8 cellular contexts compared by ENCODE assay signal in genomic region chr2:55232863-55233657, GRCh38. TPM values are rescaled to one million over a fixed set of nuclear protein-coding genes. Genes with fewer than 3 reads are reported as not detected.
DNase-seq lines count a peak whose midpoint lies in the region; ATAC-seq and TF ChIP-seq lines count a peak whose summit lies in the region.

No MANE protein-coding gene starts in this region.

- H4K20me1 ChIP-seq in fibroblast of lung (ENCODE audit: control insufficient read depth, extremely low read depth, insufficient read depth, low read length), result no peaks in the 10 kb centered on the region
- peaks cover 39% of the 10 kb centered on the region for H4K20me1 ChIP-seq in neural progenitor cell (ENCODE audit: low read depth)

- peak; percentile 36 for ATAC-seq in GM21528 (IDR thresholded peaks at IDR 0.05; ENCODE audit: low FRiP score, unreplicated experiment)

- peaks cover 44% of the 10 kb centered on the region for H3K4me1 ChIP-seq in CD4-positive, alpha-beta memory T cell (ENCODE audit: insufficient read depth, low read length)
- H3K4me1 ChIP-seq in fibroblast of lung (ENCODE audit: control insufficient read depth, extremely low read depth, insufficient read depth, low read length), result peaks cover 5% of the 10 kb centered on the region
- peaks cover 12% of the 10 kb centered on the region for H3K4me1 ChIP-seq in neural progenitor cell
- peaks cover 5% of the 10 kb centered on the region for H3K4me1 ChIP-seq in urinary bladder (ENCODE audit: insufficient read depth)

- no peaks in the 10 kb centered on the region for H3K9me3 ChIP-seq in CD4-positive, alpha-beta memory T cell (ENCODE audit: control insufficient read depth in 1 of 2, low read length in 2 of 2)
- no peaks in the 10 kb centered on the region for H3K9me3 ChIP-seq in MG63
- H3K9me3 ChIP-seq in fibroblast of lung (ENCODE audit: control insufficient read depth, insufficient read depth, low read depth, low read length), result no peaks in the 10 kb centered on the region
- no peaks in the 10 kb centered on the region for H3K9me3 ChIP-seq in neural progenitor cell (ENCODE audit: low read depth)

- H3K9ac ChIP-seq in fibroblast of lung (ENCODE audit: insufficient read depth, low read length) (peak overlapping the region; percentile 93), neural progenitor cell (peak overlapping the region; percentile 92)

- H3F3A ChIP-seq in neural progenitor cell (ENCODE audit: low read depth), result peaks cover 52% of the 10 kb centered on the region

- DNase-seq in CD4-positive, alpha-beta memory T cell, result peak; percentile 60 to 84 (median 64)
- DNase-seq in MG63 (peak; percentile 57), fibroblast of lung (ENCODE audit: low read depth in 2 of 2) (peak; percentile 26 to 33), neural progenitor cell (ENCODE audit: low spot score) (peak; percentile 34), NCI-H187 treated with DMSO at 0.1 percent for 48 hours (lab: John Stamatoyannopoulos, UW) (no peak)
- DNase-seq in activated T-cell treated with anti-CD3 and anti-CD28 coated beads, Interleukin-2, amount 50 U/mL, for 48 hours, result peak; percentile 52 to 58

- H3K4me3 ChIP-seq in CD4-positive, alpha-beta memory T cell (ENCODE audit: low read length in 2 of 2), result peak overlapping the region; percentile 82 to 98
- H3K4me3 ChIP-seq in MG63 (peak overlapping the region; percentile 100), fibroblast of lung (replicated peaks in 1 of 4; ENCODE audit: control extremely low read depth in 1 of 4, insufficient read depth in 1 of 4, low read depth in 3 of 4, low read length in 4 of 4) (peak overlapping the region; percentile 95 to 99 (median 98)), neural progenitor cell (peak overlapping the region; percentile 88), urinary bladder (ENCODE audit: low read depth, low read length) (peak overlapping the region; percentile 96)

- POLR2A ChIA-PET in CD4-positive, alpha-beta memory T cell (lab: Charles Lee; ENCODE audit: partially characterized antibody), result interaction anchor here (0.7 to 1.6 kb wide), 20 partner anchors 10 to 385 kb away, joined by 3 to 60 read pairs (median 6); partner anchors contain the start of genes CCDC88A, CFAP36, MTIF2 and PPP4R3B

- intact Hi-C loops in CD4-positive, alpha-beta memory T cell (cut with micrococcal nuclease), result loop anchor here (1.0 to 10.0 kb wide), 10 partner anchors 10 to 668 kb away; partner anchors contain the start of genes CFAP36, EML6, MTIF2 and PPP4R3B

- H3K36me3 ChIP-seq in CD4-positive, alpha-beta memory T cell (ENCODE audit: insufficient read depth, low read length), result peaks cover 31% of the 10 kb centered on the region
- H3K36me3 ChIP-seq in MG63 (peaks cover 56% of the 10 kb centered on the region), fibroblast of lung (ENCODE audit: control insufficient read depth, insufficient read depth, low read length) (peaks cover 5% of the 10 kb centered on the region), neural progenitor cell (peaks cover 25% of the 10 kb centered on the region), urinary bladder (ENCODE audit: insufficient read depth) (peaks cover 3% of the 10 kb centered on the region)

- H3K9me3 Mint-ChIP-seq in CD4-positive, alpha-beta memory T cell, result no peaks in the 10 kb centered on the region
- no peaks in the 10 kb centered on the region for H3K9me3 Mint-ChIP-seq in neural progenitor cell

- peak overlapping the region; percentile 97 for H3K27ac ChIP-seq in CD4-positive, alpha-beta memory T cell (ENCODE audit: low read depth, low read length)
- H3K27ac ChIP-seq in fibroblast of lung (ENCODE audit: insufficient read depth, low read length), result peak overlapping the region; percentile 99
- peak overlapping the region; percentile 15 for H3K27ac ChIP-seq in neural progenitor cell
- H3K27ac ChIP-seq in urinary bladder (ENCODE audit: low read depth), result peak overlapping the region; percentile 82

- H3K36me3 Mint-ChIP-seq in CD4-positive, alpha-beta memory T cell, result peaks cover 21 to 47% of the 10 kb centered on the region in 2 donors
- peaks cover 27% of the 10 kb centered on the region for H3K36me3 Mint-ChIP-seq in neural progenitor cell

- H3K27ac Mint-ChIP-seq in CD4-positive, alpha-beta memory T cell, result peak overlapping the region; percentile 94 to 100 (median 98)
- peak overlapping the region; percentile 99 for H3K27ac Mint-ChIP-seq in neural progenitor cell

- CTCF ChIA-PET in CD4-positive, alpha-beta memory T cell (lab: Charles Lee; ENCODE audit: partially characterized antibody), result interaction anchor here (0.9 to 1.4 kb wide), 6 partner anchors 10 to 185 kb away, joined by 3 to 12 read pairs (median 4); partner anchors contain the start of gene RTN4

- H3K4me2 ChIP-seq in fibroblast of lung (ENCODE audit: extremely low read depth, insufficient read depth, low read length) (peak overlapping the region; percentile 94), neural progenitor cell (peak overlapping the region; percentile 91)

- 5% methylated on average over 33 of the region's 33 CpGs for WGBS in urinary bladder

- peaks cover 41 to 69% (median 56%) of the 10 kb centered on the region in 4 donors for H3K4me1 Mint-ChIP-seq in CD4-positive, alpha-beta memory T cell
- peaks cover 38% of the 10 kb centered on the region for H3K4me1 Mint-ChIP-seq in neural progenitor cell

- H2AFZ ChIP-seq in fibroblast of lung (ENCODE audit: low read length) (peak overlapping the region; percentile 60), neural progenitor cell (replicated peaks) (peak overlapping the region; percentile 100)

- H3K27me3 Mint-ChIP-seq in CD4-positive, alpha-beta memory T cell, result no peaks in the 10 kb centered on the region
- H3K27me3 Mint-ChIP-seq in neural progenitor cell (ENCODE audit: insufficient read depth, low read depth), result no peaks in the 10 kb centered on the region

- TF ChIP-seq CTCF in fibroblast of lung (conservative IDR thresholded peaks at IDR 0.05 in 1 of 2, IDR thresholded peaks at IDR 0.05 in 1 of 2; ENCODE audit: low read depth in 1 of 2, low read length in 2 of 2), result no peak
- no peak for TF ChIP-seq CTCF in neural progenitor cell (IDR thresholded peaks at IDR 0.05)

- H3K4me3 Mint-ChIP-seq in CD4-positive, alpha-beta memory T cell, result peak overlapping the region; percentile 92 to 100 (median 100)
- H3K4me3 Mint-ChIP-seq in neural progenitor cell, result peak overlapping the region; percentile 99

- H3K79me2 ChIP-seq in fibroblast of lung (ENCODE audit: control insufficient read depth, insufficient read depth, low read length) (peaks cover 37% of the 10 kb centered on the region), neural progenitor cell (ENCODE audit: low read depth) (peaks cover 60% of the 10 kb centered on the region)

- no peaks in the 10 kb centered on the region for H3K27me3 ChIP-seq in CD4-positive, alpha-beta memory T cell (ENCODE audit: insufficient read depth, low read length)
- no peaks in the 10 kb centered on the region for H3K27me3 ChIP-seq in MG63
- no peaks in the 10 kb centered on the region for H3K27me3 ChIP-seq in fibroblast of lung (ENCODE audit: control insufficient read depth, insufficient read depth, low read length)
- H3K27me3 ChIP-seq in neural progenitor cell, result no peaks in the 10 kb centered on the region

RNA-seq across cellular contexts. Expression of gene RPS27A, which starts 0.6 kb away (rescaled TPM):
- 1,000 to 10,000 TPM; 2,280 to 2,392 TPM for total RNA-seq in CD4-positive, alpha-beta memory T cell
- 1,000 to 10,000 TPM; 2,677 to 3,667 TPM for polyA plus RNA-seq in CD4-positive, alpha-beta memory T cell
- 1,753 and 2,210 TPM in 2 replicates for total RNA-seq in MG63 (2014; rRNA removed; shearing (Covaris generic); ENCODE audit: low replicate concordance)
- total RNA-seq in fibroblast of lung (679 and 797 TPM in 2 replicates), neural progenitor cell (ENCODE audit: low replicate concordance) (2,670 and 2,741 TPM in 2 replicates), urinary bladder (945 TPM)
- polyA plus RNA-seq in fibroblast of lung (1,824 and 2,117 TPM in 2 replicates), urinary bladder (2,437 TPM)
- polyA plus RNA-seq in fibroblast of lung (2012), result 1,557 and 2,041 TPM in 2 replicates
- 27.7 and 29.7 TPM in 2 replicates for polyA minus RNA-seq in fibroblast of lung (ENCODE audit: low replicate concordance)

RNA-seq across cellular contexts. Expression of gene CLHC1, which starts 1.0 kb away (rescaled TPM):
- 10 to 100 TPM; 12.4 to 14.2 TPM for total RNA-seq in CD4-positive, alpha-beta memory T cell
- 1 to 10 TPM; 1.0 to 2.6 TPM for polyA plus RNA-seq in CD4-positive, alpha-beta memory T cell
- total RNA-seq in MG63 (2014; rRNA removed; shearing (Covaris generic); ENCODE audit: low replicate concordance), result 2.3 and 3.2 TPM in 2 replicates
- total RNA-seq in fibroblast of lung, result 7.2 and 11.9 TPM in 2 replicates
- 2.5 and 6.5 TPM in 2 replicates for polyA plus RNA-seq in fibroblast of lung
- 2.4 and 5.2 TPM in 2 replicates for polyA plus RNA-seq in fibroblast of lung (2012)
- polyA minus RNA-seq in fibroblast of lung (ENCODE audit: low replicate concordance), result not detected in 2 replicates
- 23.2 and 24.6 TPM in 2 replicates for total RNA-seq in neural progenitor cell (ENCODE audit: low replicate concordance)
- total RNA-seq in urinary bladder, result 56.6 TPM
- polyA plus RNA-seq in urinary bladder, result 3.8 TPM

RNA-seq across cellular contexts. Expression of gene MTIF2, which starts 36.0 kb away (rescaled TPM):
- total RNA-seq in CD4-positive, alpha-beta memory T cell, result 10 to 100 TPM; 33.1 to 38.6 TPM
- 10 to 100 TPM; 11.7 to 17.6 TPM for polyA plus RNA-seq in CD4-positive, alpha-beta memory T cell
- total RNA-seq in MG63 (2014; rRNA removed; shearing (Covaris generic); ENCODE audit: low replicate concordance), result 40.6 and 93.7 TPM in 2 replicates
- 49.8 and 54.0 TPM in 2 replicates for total RNA-seq in fibroblast of lung
- 22.8 and 24.5 TPM in 2 replicates for polyA plus RNA-seq in fibroblast of lung
- 22.3 and 24.2 TPM in 2 replicates for polyA plus RNA-seq in fibroblast of lung (2012)
- 4.4 and 7.0 TPM in 2 replicates for polyA minus RNA-seq in fibroblast of lung (ENCODE audit: low replicate concordance)
- total RNA-seq in neural progenitor cell (ENCODE audit: low replicate concordance), result 34.1 and 39.2 TPM in 2 replicates
- 26.9 TPM for total RNA-seq in urinary bladder
- 18.8 TPM for polyA plus RNA-seq in urinary bladder

Comparison
In these comparisons a context has a peak if more than half of its experiments do, and no peak if none do; other contexts are left out.
1. H3K27ac ChIP-seq: peak in every context shown above with its lines; median percentile 99 in fibroblast of lung; 97 in CD4-positive, alpha-beta memory T cell; 82 in urinary bladder; 15 in neural progenitor cell.